In the genomic region with DNA sequence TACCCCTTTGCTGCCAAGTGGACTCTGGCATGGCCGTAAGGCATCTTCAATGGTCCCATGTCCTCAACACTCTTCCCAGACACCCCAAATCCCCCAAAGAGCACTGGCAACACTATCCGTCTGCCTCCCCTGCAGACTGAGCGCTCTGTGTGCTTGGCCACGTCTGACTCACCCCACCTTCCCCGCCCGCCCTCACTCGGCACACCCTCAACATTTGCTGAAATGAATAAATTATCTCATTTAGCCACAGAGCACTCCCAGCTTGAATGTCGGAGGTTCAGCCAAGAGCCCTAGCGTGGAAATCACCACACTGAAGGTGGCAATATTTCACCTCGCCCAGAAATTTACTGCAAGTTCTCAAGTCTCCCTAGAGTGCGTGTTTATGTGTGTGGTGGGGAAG, we compare ENCODE assay signal across 8 cellular contexts. TPM values are rescaled to one million over a fixed set of nuclear protein-coding genes. Genes with fewer than 3 reads are reported as not detected.
DNase-seq lines count a peak whose midpoint lies in the region; ATAC-seq and TF ChIP-seq lines count a peak whose summit lies in the region.

No MANE protein-coding gene starts in this region.

- no peaks in the 10 kb centered on the region for H3K27me3 Mint-ChIP-seq in activated naive CD4-positive, alpha-beta T cell treated with anti-CD3 and anti-CD28 coated beads for 36 hours (ENCODE audit: low read depth)
- no peaks in the 10 kb centered on the region for H3K27me3 Mint-ChIP-seq in chondrocyte (ENCODE audit: low read depth)

- H3K36me3 Mint-ChIP-seq in activated naive CD4-positive, alpha-beta T cell treated with anti-CD3 and anti-CD28 coated beads for 36 hours (ENCODE audit: low read depth), result no peaks in the 10 kb centered on the region
- H3K36me3 Mint-ChIP-seq in chondrocyte (ENCODE audit: low read depth), result no peaks in the 10 kb centered on the region

- no peaks in the 10 kb centered on the region for H3K9me3 Mint-ChIP-seq in activated naive CD4-positive, alpha-beta T cell treated with anti-CD3 and anti-CD28 coated beads for 36 hours
- no peaks in the 10 kb centered on the region for H3K9me3 Mint-ChIP-seq in chondrocyte (ENCODE audit: low read depth)

- peak; percentile 49 for DNase-seq in activated naive CD4-positive, alpha-beta T cell treated with anti-CD3 and anti-CD28 coated beads for 36 hours
- DNase-seq in activated naive CD4-positive, alpha-beta T cell (lab: John Stamatoyannopoulos, UW), result no peak
- peak; percentile 67 to 74 for DNase-seq in activated T-cell treated with anti-CD3 and anti-CD28 coated beads, Interleukin-2, amount 50 U/mL, for 48 hours
- peak; percentile 2 for DNase-seq in kidney glomerular epithelial cell (lab: John Stamatoyannopoulos, UW)
- DNase-seq in stimulated activated naive CD8-positive, alpha-beta T cell treated with anti-CD3 and anti-CD28 coated beads, Interleukin-15, Interleukin-2, amounts not matched to agents 100 U/mL and 50 U/mL, for 24 hours, result peak; percentile 60
- DNase-seq in chondrocyte (ENCODE audit: low spot score), result no peak
- DNase-seq in ascending aorta (ENCODE audit: low spot score in 2 of 2), result no peak

- H3K4me3 ChIP-seq in ascending aorta, result no peak overlapping the region

- peaks cover 4% of the 10 kb centered on the region for H3K27me3 ChIP-seq in ascending aorta

- no peaks in the 10 kb centered on the region for H3K4me1 ChIP-seq in ascending aorta

- peak; percentile 91 for ATAC-seq in stimulated activated naive CD8-positive, alpha-beta T cell treated with anti-CD3 and anti-CD28 coated beads, Interleukin-15, Interleukin-2, amounts not matched to agents 100 U/mL and 50 U/mL, for 24 hours
- no peak for ATAC-seq in GM21723 (IDR thresholded peaks at IDR 0.05; ENCODE audit: unreplicated experiment)

- CTCF ChIA-PET in activated naive CD4-positive, alpha-beta T cell treated with anti-CD3 and anti-CD28 coated beads for 36 hours (lab: Charles Lee), result interaction anchor here (0.6 kb wide), 1 partner anchor 98 kb away, joined by 4 read pairs; no protein-coding TSS in a partner anchor

- no peak overlapping the region for H3K27ac ChIP-seq in ascending aorta

- H3K36me3 ChIP-seq in ascending aorta, result no peaks in the 10 kb centered on the region

- intact Hi-C loops in activated naive CD4-positive, alpha-beta T cell treated with anti-CD3 and anti-CD28 coated beads for 36 hours (cut with micrococcal nuclease), result no loop called here
- intact Hi-C loops in ascending aorta (cut with DNase I), result no loop called here

- no peaks in the 10 kb centered on the region for H3K9me3 ChIP-seq in ascending aorta

- H3K27ac Mint-ChIP-seq in activated naive CD4-positive, alpha-beta T cell treated with anti-CD3 and anti-CD28 coated beads for 36 hours, result no peak overlapping the region
- H3K27ac Mint-ChIP-seq in chondrocyte (ENCODE audit: unreplicated experiment), result no peak overlapping the region

- no peak overlapping the region for H3K4me3 Mint-ChIP-seq in activated naive CD4-positive, alpha-beta T cell treated with anti-CD3 and anti-CD28 coated beads for 36 hours
- H3K4me3 Mint-ChIP-seq in chondrocyte (ENCODE audit: unreplicated experiment), result no peak overlapping the region

- TF ChIP-seq CTCF in chondrocyte (IDR thresholded peaks at IDR 0.05), result no peak
- no peak for TF ChIP-seq CTCF in ascending aorta (IDR thresholded peaks at IDR 0.05)

- peaks cover 39% of the 10 kb centered on the region for H3K4me1 Mint-ChIP-seq in activated naive CD4-positive, alpha-beta T cell treated with anti-CD3 and anti-CD28 coated beads for 36 hours (ENCODE audit: low read depth)
- H3K4me1 Mint-ChIP-seq in chondrocyte (ENCODE audit: low read depth), result peaks cover 28% of the 10 kb centered on the region

RNA-seq across cellular contexts. Expression of a gene that starts 46.5 kb away (rescaled TPM):
- 10 to 100 TPM; 59.2 to 60.0 TPM for total RNA-seq in activated naive CD4-positive, alpha-beta T cell treated with anti-CD3 and anti-CD28 coated beads for 36 hours
- 27.3 to 35.1 TPM (median 31.0 TPM) in 3 replicates for total RNA-seq in chondrocyte
- total RNA-seq in ascending aorta, result 11.9 TPM

Comparison
In these comparisons a context has a peak if more than half of its experiments do, and no peak if none do; other contexts are left out.
1. DNase-seq: peak in activated naive CD4-positive, alpha-beta T cell treated with anti-CD3 and anti-CD28 coated beads for 36 hours (single experiment), activated T-cell treated with anti-CD3 and anti-CD28 coated beads, Interleukin-2, amount 50 U/mL, for 48 hours (2 of 2), kidney glomerular epithelial cell (single experiment) and stimulated activated naive CD8-positive, alpha-beta T cell treated with anti-CD3 and anti-CD28 coated beads, Interleukin-15, Interleukin-2, amounts not matched to agents 100 U/mL and 50 U/mL, for 24 hours (single experiment); none in activated naive CD4-positive, alpha-beta T cell (0 of 4), chondrocyte (single experiment) and ascending aorta (0 of 2).